ENCODE assay signal across 9 cellular contexts in the genomic region with DNA sequence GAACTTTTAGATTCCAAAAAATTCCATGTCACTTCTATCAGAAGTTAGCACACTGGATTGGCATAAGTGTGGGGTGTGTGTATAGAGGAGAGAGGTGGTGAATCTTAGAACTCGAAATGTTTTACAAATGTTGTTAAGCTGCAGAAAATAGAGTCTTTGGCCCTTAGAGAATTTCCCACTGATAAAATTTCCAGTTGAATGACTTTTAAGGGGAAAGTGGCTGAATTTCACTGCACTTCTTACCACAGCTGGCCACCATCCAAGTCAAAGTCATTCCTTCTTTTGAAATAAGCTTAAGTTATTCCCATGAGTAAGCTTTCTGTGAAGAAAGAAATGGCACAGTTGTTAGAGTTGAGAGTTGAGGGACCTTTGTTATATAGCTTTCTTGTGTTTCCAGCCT. TPM values are rescaled to one million over a fixed set of nuclear protein-coding genes. Genes with fewer than 3 reads are reported as not detected.
DNase-seq lines count a peak whose midpoint lies in the region; ATAC-seq, FAIRE-seq and TF ChIP-seq lines count a peak whose summit lies in the region.
"Had no signal": no experiment of that assay in that cellular context is flagged by ENCODE, and none has a peak within 500 bp of the region (broad histone marks: within the 10 kb centered on the region; RNA-seq: fewer than 3 reads in every experiment).

No MANE protein-coding gene starts in this region.

- H3K4me2 ChIP-seq in SK-N-SH (peak overlapping the region; percentile 46), smooth muscle cell (peak overlapping the region; percentile 79)

- POLR2A ChIA-PET in SK-N-SH (lab: Yijun Ruan, JAX) = no interaction called here

- H3K79me2 ChIP-seq in SK-N-SH (ENCODE audit: insufficient read depth) (peaks cover 97% of the 10 kb centered on the region), smooth muscle cell (ENCODE audit: low read depth) (peaks cover 100% of the 10 kb centered on the region)

- no peak overlapping the region for H3K27ac Mint-ChIP-seq in T-helper 2 cell treated with Interferon-gamma antibody and Interleukin-4, amounts not matched to agents 5 μg/mL and 100 μg/mL, for 36 hours
- no peak overlapping the region for H3K27ac Mint-ChIP-seq in effector memory CD8-positive, alpha-beta T cell

- H3K9me2 ChIP-seq in SK-N-SH = no peaks in the 10 kb centered on the region

- H3K4me1 ChIP-seq in SK-N-SH (ENCODE audit: control insufficient read depth in 1 of 2, insufficient read depth in 2 of 2, low read depth in 1 of 2, low read length in 1 of 2) (peaks cover 3 to 67% of the 10 kb centered on the region in 2 experiments), smooth muscle cell (ENCODE audit: low read depth) (peaks cover 37% of the 10 kb centered on the region)

- H3F3A ChIP-seq in SK-N-SH (replicated peaks; ENCODE audit: insufficient read depth) (peaks cover 64% of the 10 kb centered on the region), smooth muscle cell (ENCODE audit: low read depth) (peaks cover 44% of the 10 kb centered on the region)

- H3K4me3 ChIP-seq in SK-N-SH (ENCODE audit: low read depth in 2 of 2, low read length in 1 of 2) (no peak overlapping the region; a peak in 1 of 4 replicates), smooth muscle cell (no peak overlapping the region)

- H3K27me3 Mint-ChIP-seq in T-helper 2 cell treated with Interferon-gamma antibody and Interleukin-4, amounts not matched to agents 5 μg/mL and 100 μg/mL, for 36 hours (ENCODE audit: low read depth) = no peaks in the 10 kb centered on the region
- no peaks in the 10 kb centered on the region for H3K27me3 Mint-ChIP-seq in effector memory CD8-positive, alpha-beta T cell

- peaks cover 21% of the 10 kb centered on the region for H3K36me3 Mint-ChIP-seq in T-helper 2 cell treated with Interferon-gamma antibody and Interleukin-4, amounts not matched to agents 5 μg/mL and 100 μg/mL, for 36 hours (ENCODE audit: low read depth)
- peaks cover 20% of the 10 kb centered on the region for H3K36me3 Mint-ChIP-seq in effector memory CD8-positive, alpha-beta T cell (ENCODE audit: insufficient read depth)

- DNase-seq in H54 (ENCODE audit: insufficient read length, low spot score) = no peak
- DNase-seq in SK-N-SH = no peak
- peak; percentile 92 for DNase-seq in glomerular visceral epithelial cell (ENCODE audit: extremely low spot score)
- DNase-seq in smooth muscle cell (lab: John Stamatoyannopoulos, UW; ENCODE audit: unreplicated experiment) = no peak
- DNase-seq in T-helper 2 cell treated with Interferon-gamma antibody and Interleukin-4, amounts not matched to agents 5 μg/mL and 100 μg/mL, for 36 hours (ENCODE audit: low spot score) = no peak
- DNase-seq in effector memory CD8-positive, alpha-beta T cell = no peak
- no peak for DNase-seq in GM12892 (ENCODE audit: insufficient read length)
- DNase-seq in GM12891 (ENCODE audit: insufficient read length, low spot score) = no peak
- DNase-seq: NCI-H1105 treated with DMSO at 0.1 percent for 48 hours had no signal

- H3K9me3 ChIP-seq in SK-N-SH = no peaks in the 10 kb centered on the region
- H3K9me3 ChIP-seq in smooth muscle cell (replicated peaks; ENCODE audit: low read depth) = no peaks in the 10 kb centered on the region

- peaks cover 0 to 23% of the 10 kb centered on the region in 2 experiments for H3K36me3 ChIP-seq in SK-N-SH (replicated peaks in 1 of 2; ENCODE audit: control insufficient read depth in 1 of 2, insufficient read depth in 2 of 2, low read length in 1 of 2)
- H3K36me3 ChIP-seq in smooth muscle cell (ENCODE audit: low read depth) = no peaks in the 10 kb centered on the region

- FAIRE-seq in H54 (lab: Jason Lieb, UNC) (peak; percentile 95), GM12892 (lab: Jason Lieb, UNC) (no peak), GM12891 (lab: Jason Lieb, UNC) (no peak)

- H3K9me3 Mint-ChIP-seq in T-helper 2 cell treated with Interferon-gamma antibody and Interleukin-4, amounts not matched to agents 5 μg/mL and 100 μg/mL, for 36 hours = no peaks in the 10 kb centered on the region
- H3K9me3 Mint-ChIP-seq in effector memory CD8-positive, alpha-beta T cell = no peaks in the 10 kb centered on the region

- no peak overlapping the region for H3K4me3 Mint-ChIP-seq in T-helper 2 cell treated with Interferon-gamma antibody and Interleukin-4, amounts not matched to agents 5 μg/mL and 100 μg/mL, for 36 hours
- peak overlapping the region in 1 of 2 donors; percentile 19 for H3K4me3 Mint-ChIP-seq in effector memory CD8-positive, alpha-beta T cell

- H4K20me1 ChIP-seq in SK-N-SH (ENCODE audit: insufficient read depth) (peaks cover 92% of the 10 kb centered on the region), smooth muscle cell (ENCODE audit: low read depth) (peaks cover 100% of the 10 kb centered on the region)

- WGBS in SK-N-SH (ENCODE audit: low lambda C conversion rate) = 52% methylated on average over 1 of the region's 1 CpG
- WGBS in smooth muscle cell (ENCODE audit: low lambda C conversion rate) = 23% methylated on average over 1 of the region's 1 CpG

- TF ChIP-seq CTCF in SK-N-SH (IDR thresholded peaks at IDR 0.05) = no peak
- no peak for TF ChIP-seq CTCF in smooth muscle cell (IDR thresholded peaks at IDR 0.05; ENCODE audit: borderline replicate concordance, insufficient read depth, poor library complexity, severe bottlenecking)

- CTCF ChIA-PET in SK-N-SH (lab: Yijun Ruan, JAX) = interaction anchor here (0.6 to 1.1 kb wide), 4 partner anchors 8 to 72 kb away, joined by 3 to 4 read pairs (median 3); no protein-coding TSS in a partner anchor

- TF ChIP-seq RAD21 in SK-N-SH (IDR thresholded peaks at IDR 0.05; ENCODE audit: low read length) = no peak

- peaks cover 42% of the 10 kb centered on the region for H3K4me1 Mint-ChIP-seq in T-helper 2 cell treated with Interferon-gamma antibody and Interleukin-4, amounts not matched to agents 5 μg/mL and 100 μg/mL, for 36 hours (ENCODE audit: low read depth)
- peaks cover 36 to 54% of the 10 kb centered on the region in 2 donors for H3K4me1 Mint-ChIP-seq in effector memory CD8-positive, alpha-beta T cell (ENCODE audit: low read depth in 2 of 2)

- no peak for ATAC-seq in effector memory CD8-positive, alpha-beta T cell (replicated peaks)

- TF ChIP-seq POLR2A in H54 (IDR thresholded peaks at IDR 0.05; ENCODE audit: low read depth, low read length) (no peak), GM12892 (IDR thresholded peaks at IDR 0.05; ENCODE audit: low read depth, low read length) (no peak), GM12891 (IDR thresholded peaks at IDR 0.05; ENCODE audit: low read depth, low read length) (no peak)

- no peak for TF ChIP-seq EP300 in SK-N-SH (IDR thresholded peaks at IDR 0.05; ENCODE audit: borderline replicate concordance in 1 of 2, low read depth in 1 of 2, low read length in 1 of 2)

- H3K9ac ChIP-seq in SK-N-SH (peak overlapping the region; percentile 10; the same call in 1 of the 2 replicates), smooth muscle cell (ENCODE audit: low read depth) (peak overlapping the region; percentile 4)

- peak overlapping the region; percentile 26 to 93; a peak in 3 of 4 replicates for H3K27ac ChIP-seq in SK-N-SH (ENCODE audit: low read depth in 2 of 2, low read length in 1 of 2)
- H3K27ac ChIP-seq in smooth muscle cell (ENCODE audit: low read depth) = peak overlapping the region; percentile 60

- H2AFZ ChIP-seq in SK-N-SH (ENCODE audit: low read depth) = no peak overlapping the region
- H2AFZ ChIP-seq in smooth muscle cell (ENCODE audit: low read depth) = no peak overlapping the region

- H3K27me3 ChIP-seq in SK-N-SH (ENCODE audit: insufficient read depth) (no peaks in the 10 kb centered on the region), smooth muscle cell (ENCODE audit: low read depth) (no peaks in the 10 kb centered on the region)

TF ChIP-seq in SK-N-SH, 30 proteins besides CTCF, POLR2A, EP300 and RAD21 (continues in another document):
- peak; percentile 51; the same call in 1 of the 2 replicates for TF ChIP-seq TCF12 (IDR thresholded peaks at IDR 0.05)
- 0 out of 2 replicates have a peak, but pooled peaks have one; percentile 18 for TF ChIP-seq TEAD4 (IDR thresholded peaks at IDR 0.05; ENCODE audit: borderline replicate concordance, insufficient read depth)
- no peak for TF ChIP-seq JUND (IDR thresholded peaks at IDR 0.05)
- TF ChIP-seq, protein P1, sequence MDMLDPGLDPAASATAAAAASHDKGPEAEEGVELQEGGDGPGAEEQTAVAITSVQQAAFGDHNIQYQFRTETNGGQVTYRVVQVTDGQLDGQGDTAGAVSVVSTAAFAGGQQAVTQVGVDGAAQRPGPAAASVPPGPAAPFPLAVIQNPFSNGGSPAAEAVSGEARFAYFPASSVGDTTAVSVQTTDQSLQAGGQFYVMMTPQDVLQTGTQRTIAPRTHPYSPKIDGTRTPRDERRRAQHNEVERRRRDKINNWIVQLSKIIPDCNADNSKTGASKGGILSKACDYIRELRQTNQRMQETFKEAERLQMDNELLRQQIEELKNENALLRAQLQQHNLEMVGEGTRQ (IDR thresholded peaks at IDR 0.05; ENCODE audit: borderline replicate concordance, low read depth, low read length) = no peak
- no peak for TF ChIP-seq SMC3 (IDR thresholded peaks at IDR 0.05; ENCODE audit: low read depth, low read length)
- TF ChIP-seq NFIC (IDR thresholded peaks at IDR 0.05; ENCODE audit: borderline replicate concordance) = peak; percentile 82
- TF ChIP-seq FOXM1 (IDR thresholded peaks at IDR 0.05; ENCODE audit: low read depth) = no peak

TF ChIP-seq in GM12891, 5 proteins besides CTCF, POLR2A, EP300 and RAD21:
- TF ChIP-seq TAF1 (IDR thresholded peaks at IDR 0.05; ENCODE audit: low read depth, low read length) = no peak
- no peak for TF ChIP-seq PAX5 (IDR thresholded peaks at IDR 0.05; ENCODE audit: insufficient read depth, low read length, severe bottlenecking)
- TF ChIP-seq POLR2AphosphoS5 (IDR thresholded peaks at IDR 0.05; ENCODE audit: low read depth, low read length) = no peak
- no peak for TF ChIP-seq SPI1 (IDR thresholded peaks at IDR 0.05; ENCODE audit: low read depth, low read length)

RNA-seq across cellular contexts. Expression of a gene that starts 13.8 kb away (rescaled TPM):
- polyA plus RNA-seq in SK-N-SH (2012; rRNA removed) (147 and 190 TPM in 2 replicates), smooth muscle cell (128 TPM in 2 replicates)
- polyA plus RNA-seq in SK-N-SH (2012; cell fraction: cytosol; rRNA removed) = 125 and 144 TPM in 2 replicates
- polyA plus RNA-seq in SK-N-SH (2012; cell fraction: nucleus; rRNA removed) = 170 and 281 TPM in 2 replicates
- 187 and 190 TPM in 2 replicates for total RNA-seq in smooth muscle cell
- polyA plus RNA-seq in GM12892 (2012; ENCODE audit: missing spikeins) = 14.2 TPM
- polyA plus RNA-seq in GM12891 (2012; ENCODE audit: low read depth, missing spikeins) = 8.7 TPM
